22 cellular contexts compared by ENCODE assay signal in the genomic region with DNA sequence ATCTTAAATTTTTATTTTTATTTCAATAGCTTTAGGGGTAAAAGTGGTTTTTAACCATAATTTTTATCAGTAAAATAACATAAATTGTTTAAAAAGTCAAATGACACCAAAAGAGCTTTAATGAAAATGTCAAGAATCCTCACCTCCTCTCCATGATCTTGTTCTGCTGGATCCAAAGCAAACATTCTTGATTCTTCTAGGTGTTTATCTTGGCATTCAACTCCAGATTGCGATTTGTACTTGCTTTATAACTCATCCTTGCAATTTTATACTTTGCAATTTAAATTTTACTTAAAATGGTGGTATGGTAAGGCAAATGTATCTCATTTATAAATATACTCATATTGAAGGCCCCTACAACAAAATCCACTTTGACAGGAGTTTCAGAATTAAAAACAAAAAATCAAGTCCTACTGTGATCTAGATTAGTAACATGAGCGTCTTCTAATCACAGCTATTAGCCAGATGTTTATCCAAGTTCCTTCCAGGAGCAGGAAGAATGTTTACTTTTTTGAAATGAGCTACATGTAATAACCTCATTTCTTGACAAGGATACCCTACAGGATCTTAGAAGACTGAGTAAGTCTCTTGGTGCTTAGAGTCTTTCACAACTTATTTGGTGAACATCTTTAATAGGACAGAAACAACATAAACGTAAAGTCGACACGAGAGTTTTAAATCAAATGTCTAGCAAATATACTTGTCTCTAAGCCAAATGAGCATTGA.
A peak's percentile ranks its signal among the peaks of the same experiment; 100 is the strongest.
DNase-seq lines count a peak whose midpoint lies in the region; TF ChIP-seq lines count a peak whose summit lies in the region.
"Had no signal": no experiment of that assay in that cellular context is flagged by ENCODE, and none has a peak within 500 bp of the region (broad histone marks: within the 10 kb centered on the region; RNA-seq: fewer than 3 reads in every experiment).

No MANE protein-coding gene starts in this region.

- intact Hi-C loops in MCF 10A (cut with micrococcal nuclease): no loop called here
- intact Hi-C loops in mammary epithelial cell (cut with micrococcal nuclease): no loop called here
- intact Hi-C loops in CD4-positive, alpha-beta memory T cell (cut with micrococcal nuclease): no loop called here

- H3K4me3 Mint-ChIP-seq in MCF 10A (ENCODE audit: unreplicated experiment): peak overlapping the region; percentile 24
- no peak overlapping the region for H3K4me3 Mint-ChIP-seq in CD4-positive, alpha-beta memory T cell
- H3K4me3 Mint-ChIP-seq: activated T-cell treated with anti-CD3 and anti-CD28 coated beads, Interleukin-2, amount 50 U/mL, for 4 hours had no signal

- no peaks in the 10 kb centered on the region for H4K20me1 ChIP-seq in mammary epithelial cell (ENCODE audit: insufficient read depth, low read length)

- H3K79me2 ChIP-seq in mammary epithelial cell (ENCODE audit: insufficient read depth, low read length): no peaks in the 10 kb centered on the region

- H3K36me3 ChIP-seq in mammary epithelial cell (ENCODE audit: insufficient read depth, low read length): no peaks in the 10 kb centered on the region
- no peaks in the 10 kb centered on the region for H3K36me3 ChIP-seq in CD4-positive, alpha-beta memory T cell (ENCODE audit: insufficient read depth, low read length)
- H3K36me3 ChIP-seq: prostate gland, upper lobe of left lung had no signal

- peak overlapping the region; percentile 65 for H3K27ac Mint-ChIP-seq in MCF 10A (ENCODE audit: low read depth, unreplicated experiment)
- H3K27ac Mint-ChIP-seq in CD4-positive, alpha-beta memory T cell: no peak overlapping the region

- 75% methylated on average over 5 of the region's 5 CpGs for WGBS in mammary epithelial cell (ENCODE audit: low coverage, missing lambda C conversion rate)

- H3K4me1 Mint-ChIP-seq in MCF 10A (ENCODE audit: insufficient read depth, unreplicated experiment): peaks cover 22% of the 10 kb centered on the region
- no peaks in the 10 kb centered on the region for H3K4me1 Mint-ChIP-seq in CD4-positive, alpha-beta memory T cell

- no TSS peak for BruUV-seq in MCF 10A (replicated peaks; lab: Mats Ljungman, UMichigan)
- BruUV-seq in mammary epithelial cell (replicated peaks; lab: Mats Ljungman, UMichigan): no TSS peak

- peak; percentile 66 for DNase-seq in MCF 10A (ENCODE audit: unreplicated experiment)
- no peak for DNase-seq in mammary epithelial cell
- DNase-seq in cardiac fibroblast (ENCODE audit: low read depth in 2 of 2): peak; percentile 21 to 70
- DNase-seq in hepatic stellate cell (ENCODE audit: low spot score): peak; percentile 7
- peak; percentile 51 for DNase-seq in smooth muscle cell of the brain vasculature (ENCODE audit: low read depth, low spot score)
- DNase-seq in NK-92 (lab: John Stamatoyannopoulos, UW; ENCODE audit: unreplicated experiment): no peak
- no peak for DNase-seq in AG08396 (ENCODE audit: low spot score)
- DNase-seq in CD4-positive, alpha-beta memory T cell: no peak
- DNase-seq: activated CD4-positive, alpha-beta T cell treated with anti-CD3 and anti-CD28 coated beads for 4 hours; activated CD8-positive, alpha-beta memory T cell treated with anti-CD3 and anti-CD28 coated beads for 24 hours; activated naive CD4-positive, alpha-beta T cell; activated T-cell treated with anti-CD3 and anti-CD28 coated beads, Interleukin-2, amount 50 U/mL, for 4 hours; amniotic stem cell; COR-L47; DMS79; kidney; NCI-H1417 treated with DMSO at 0.1 percent for 48 hours; NCI-H524 treated with DMSO at 0.1 percent for 48 hours; T-helper 2 cell; upper lobe of left lung had no signal

- no peak overlapping the region for H3K9ac ChIP-seq in mammary epithelial cell (ENCODE audit: insufficient read depth, low read length)

- no peak overlapping the region for H3K27ac ChIP-seq in mammary epithelial cell (ENCODE audit: insufficient read depth, low read depth, low read length)
- no peak overlapping the region for H3K27ac ChIP-seq in CD4-positive, alpha-beta memory T cell (ENCODE audit: low read depth, low read length)
- H3K27ac ChIP-seq: prostate gland, upper lobe of left lung had no signal

- H3K9me3 Mint-ChIP-seq in MCF 10A (ENCODE audit: unreplicated experiment): no peaks in the 10 kb centered on the region
- no peaks in the 10 kb centered on the region for H3K9me3 Mint-ChIP-seq in CD4-positive, alpha-beta memory T cell
- H3K9me3 Mint-ChIP-seq: activated T-cell treated with anti-CD3 and anti-CD28 coated beads, Interleukin-2, amount 50 U/mL, for 4 hours had no signal

- no peaks in the 10 kb centered on the region for H3K9me3 ChIP-seq in mammary epithelial cell (replicated peaks; ENCODE audit: insufficient read depth, low read length)
- no peaks in the 10 kb centered on the region for H3K9me3 ChIP-seq in CD4-positive, alpha-beta memory T cell (ENCODE audit: control insufficient read depth in 1 of 2, low read length in 2 of 2)
- H3K9me3 ChIP-seq: prostate gland, upper lobe of left lung had no signal

- no peaks in the 10 kb centered on the region for H3K4me1 ChIP-seq in mammary epithelial cell (ENCODE audit: insufficient read depth, low read length)
- no peaks in the 10 kb centered on the region for H3K4me1 ChIP-seq in CD4-positive, alpha-beta memory T cell (ENCODE audit: insufficient read depth, low read length)

- TF ChIP-seq CTCF in MCF 10A (IDR thresholded peaks at IDR 0.05; ENCODE audit: unreplicated experiment) (no peak), mammary epithelial cell (conservative IDR thresholded peaks at IDR 0.05 in 1 of 2, IDR thresholded peaks at IDR 0.05 in 1 of 2; ENCODE audit: extremely low read depth in 1 of 2, insufficient read depth in 1 of 2, low read depth in 1 of 2, low read length in 2 of 2) (no peak), cardiac fibroblast (IDR thresholded peaks at IDR 0.05; ENCODE audit: low read depth, low read length) (no peak)

- in situ Hi-C loops in mammary epithelial cell (cut with MboI; ENCODE audit: low sequenced_read_pairs in 2 of 2): no loop called here

- no peak overlapping the region for H3K4me3 ChIP-seq in mammary epithelial cell (replicated peaks in 1 of 3; ENCODE audit: insufficient read depth in 1 of 3, low read depth in 2 of 3, low read length in 3 of 3)
- no peak overlapping the region for H3K4me3 ChIP-seq in cardiac fibroblast (replicated peaks in 1 of 2; ENCODE audit: low read depth in 2 of 2, low read length in 2 of 2)
- no peak overlapping the region for H3K4me3 ChIP-seq in CD4-positive, alpha-beta memory T cell (ENCODE audit: low read length in 2 of 2)
- H3K4me3 ChIP-seq: K562, prostate gland, upper lobe of left lung had no signal

- H3K4me2 ChIP-seq in mammary epithelial cell (ENCODE audit: insufficient read depth, low read depth, low read length): no peak overlapping the region

- dilution Hi-C loops in mammary epithelial cell (cut with HindIII; ENCODE audit: low sequenced_read_pairs): no loop called here

- no peak overlapping the region for H2AFZ ChIP-seq in mammary epithelial cell (ENCODE audit: low read depth, low read length)

- no peaks in the 10 kb centered on the region for H3K27me3 Mint-ChIP-seq in MCF 10A (ENCODE audit: insufficient read depth, unreplicated experiment)
- H3K27me3 Mint-ChIP-seq in CD4-positive, alpha-beta memory T cell: no peaks in the 10 kb centered on the region

- CTCF ChIA-PET in MCF 10A (lab: Yijun Ruan, JAX): interaction anchor here (1.1 to 1.3 kb wide), 3 partner anchors 10 to 18 kb away, joined by 3 to 5 read pairs (median 3); no protein-coding TSS in a partner anchor
- CTCF ChIA-PET in mammary epithelial cell (lab: Charles Lee; ENCODE audit: low non-redundant PET): no interaction called here
- CTCF ChIA-PET in CD4-positive, alpha-beta memory T cell (lab: Charles Lee; ENCODE audit: partially characterized antibody): no interaction called here

- no peaks in the 10 kb centered on the region for H3K27me3 ChIP-seq in mammary epithelial cell (ENCODE audit: insufficient read depth, low read length)
- H3K27me3 ChIP-seq in CD4-positive, alpha-beta memory T cell (ENCODE audit: insufficient read depth, low read length): no peaks in the 10 kb centered on the region
- H3K27me3 ChIP-seq: upper lobe of left lung had no signal

- POLR2A ChIA-PET in MCF 10A (lab: Yijun Ruan, JAX): no interaction called here
- POLR2A ChIA-PET in CD4-positive, alpha-beta memory T cell (lab: Charles Lee; ENCODE audit: partially characterized antibody): no interaction called here

- no peaks in the 10 kb centered on the region for H3K36me3 Mint-ChIP-seq in MCF 10A (ENCODE audit: insufficient read depth, unreplicated experiment)
- H3K36me3 Mint-ChIP-seq in CD4-positive, alpha-beta memory T cell: no peaks in the 10 kb centered on the region

Comparison
In these comparisons a context has a peak if more than half of its experiments do, and no peak if none do; other contexts are left out.
1. DNase-seq: peak in MCF 10A (single experiment), cardiac fibroblast (2 of 2), hepatic stellate cell (single experiment) and smooth muscle cell of the brain vasculature (single experiment); none in mammary epithelial cell (single experiment), NK-92 (single experiment), AG08396 (single experiment) and CD4-positive, alpha-beta memory T cell (0 of 5).